1 cellular context compared by ENCODE assay signal in genomic region chr16:85491798-85492616, GRCh38.
TF ChIP-seq lines count a peak whose summit lies in the region.

No MANE protein-coding gene starts in this region.

TF ChIP-seq in GM23338, 12 proteins besides CTCF, POLR2A, EP300 and RAD21 (continued from another document):
- TF ChIP-seq, protein P1, sequence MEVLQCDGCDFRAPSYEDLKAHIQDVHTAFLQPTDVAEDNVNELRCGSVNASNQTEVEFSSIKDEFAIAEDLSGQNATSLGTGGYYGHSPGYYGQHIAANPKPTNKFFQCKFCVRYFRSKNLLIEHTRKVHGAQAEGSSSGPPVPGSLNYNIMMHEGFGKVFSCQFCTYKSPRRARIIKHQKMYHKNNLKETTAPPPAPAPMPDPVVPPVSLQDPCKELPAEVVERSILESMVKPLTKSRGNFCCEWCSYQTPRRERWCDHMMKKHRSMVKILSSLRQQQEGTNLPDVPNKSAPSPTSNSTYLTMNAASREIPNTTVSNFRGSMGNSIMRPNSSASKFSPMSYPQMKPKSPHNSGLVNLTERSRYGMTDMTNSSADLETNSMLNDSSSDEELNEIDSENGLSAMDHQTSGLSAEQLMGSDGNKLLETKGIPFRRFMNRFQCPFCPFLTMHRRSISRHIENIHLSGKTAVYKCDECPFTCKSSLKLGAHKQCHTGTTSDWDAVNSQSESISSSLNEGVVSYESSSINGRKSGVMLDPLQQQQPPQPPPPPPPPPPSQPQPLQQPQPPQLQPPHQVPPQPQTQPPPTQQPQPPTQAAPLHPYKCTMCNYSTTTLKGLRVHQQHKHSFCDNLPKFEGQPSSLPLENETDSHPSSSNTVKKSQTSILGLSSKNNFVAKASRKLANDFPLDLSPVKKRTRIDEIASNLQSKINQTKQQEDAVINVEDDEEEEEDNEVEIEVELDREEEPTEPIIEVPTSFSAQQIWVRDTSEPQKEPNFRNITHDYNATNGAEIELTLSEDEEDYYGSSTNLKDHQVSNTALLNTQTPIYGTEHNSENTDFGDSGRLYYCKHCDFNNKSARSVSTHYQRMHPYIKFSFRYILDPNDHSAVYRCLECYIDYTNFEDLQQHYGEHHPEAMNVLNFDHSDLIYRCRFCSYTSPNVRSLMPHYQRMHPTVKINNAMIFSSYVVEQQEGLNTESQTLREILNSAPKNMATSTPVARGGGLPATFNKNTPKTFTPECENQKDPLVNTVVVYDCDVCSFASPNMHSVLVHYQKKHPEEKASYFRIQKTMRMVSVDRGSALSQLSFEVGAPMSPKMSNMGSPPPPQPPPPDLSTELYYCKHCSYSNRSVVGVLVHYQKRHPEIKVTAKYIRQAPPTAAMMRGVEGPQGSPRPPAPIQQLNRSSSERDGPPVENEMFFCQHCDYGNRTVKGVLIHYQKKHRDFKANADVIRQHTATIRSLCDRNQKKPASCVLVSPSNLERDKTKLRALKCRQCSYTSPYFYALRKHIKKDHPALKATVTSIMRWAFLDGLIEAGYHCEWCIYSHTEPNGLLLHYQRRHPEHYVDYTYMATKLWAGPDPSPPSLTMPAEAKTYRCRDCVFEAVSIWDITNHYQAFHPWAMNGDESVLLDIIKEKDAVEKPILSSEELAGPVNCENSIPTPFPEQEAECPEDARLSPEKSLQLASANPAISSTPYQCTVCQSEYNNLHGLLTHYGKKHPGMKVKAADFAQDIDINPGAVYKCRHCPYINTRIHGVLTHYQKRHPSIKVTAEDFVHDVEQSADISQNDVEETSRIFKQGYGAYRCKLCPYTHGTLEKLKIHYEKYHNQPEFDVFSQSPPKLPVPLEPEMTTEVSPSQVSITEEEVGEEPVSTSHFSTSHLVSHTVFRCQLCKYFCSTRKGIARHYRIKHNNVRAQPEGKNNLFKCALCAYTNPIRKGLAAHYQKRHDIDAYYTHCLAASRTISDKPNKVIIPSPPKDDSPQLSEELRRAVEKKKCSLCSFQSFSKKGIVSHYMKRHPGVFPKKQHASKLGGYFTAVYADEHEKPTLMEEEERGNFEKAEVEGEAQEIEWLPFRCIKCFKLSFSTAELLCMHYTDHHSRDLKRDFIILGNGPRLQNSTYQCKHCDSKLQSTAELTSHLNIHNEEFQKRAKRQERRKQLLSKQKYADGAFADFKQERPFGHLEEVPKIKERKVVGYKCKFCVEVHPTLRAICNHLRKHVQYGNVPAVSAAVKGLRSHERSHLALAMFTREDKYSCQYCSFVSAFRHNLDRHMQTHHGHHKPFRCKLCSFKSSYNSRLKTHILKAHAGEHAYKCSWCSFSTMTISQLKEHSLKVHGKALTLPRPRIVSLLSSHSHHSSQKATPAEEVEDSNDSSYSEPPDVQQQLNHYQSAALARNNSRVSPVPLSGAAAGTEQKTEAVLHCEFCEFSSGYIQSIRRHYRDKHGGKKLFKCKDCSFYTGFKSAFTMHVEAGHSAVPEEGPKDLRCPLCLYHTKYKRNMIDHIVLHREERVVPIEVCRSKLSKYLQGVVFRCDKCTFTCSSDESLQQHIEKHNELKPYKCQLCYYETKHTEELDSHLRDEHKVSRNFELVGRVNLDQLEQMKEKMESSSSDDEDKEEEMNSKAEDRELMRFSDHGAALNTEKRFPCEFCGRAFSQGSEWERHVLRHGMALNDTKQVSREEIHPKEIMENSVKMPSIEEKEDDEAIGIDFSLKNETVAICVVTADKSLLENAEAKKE (CRISPR knock-in tag; IDR thresholded peaks at IDR 0.05): no peak
- no peak for TF ChIP-seq ZNF331 (CRISPR knock-in tag; IDR thresholded peaks at IDR 0.05; ENCODE audit: low read depth)
